ENCODE assay signal across 11 cellular contexts in the genomic region with DNA sequence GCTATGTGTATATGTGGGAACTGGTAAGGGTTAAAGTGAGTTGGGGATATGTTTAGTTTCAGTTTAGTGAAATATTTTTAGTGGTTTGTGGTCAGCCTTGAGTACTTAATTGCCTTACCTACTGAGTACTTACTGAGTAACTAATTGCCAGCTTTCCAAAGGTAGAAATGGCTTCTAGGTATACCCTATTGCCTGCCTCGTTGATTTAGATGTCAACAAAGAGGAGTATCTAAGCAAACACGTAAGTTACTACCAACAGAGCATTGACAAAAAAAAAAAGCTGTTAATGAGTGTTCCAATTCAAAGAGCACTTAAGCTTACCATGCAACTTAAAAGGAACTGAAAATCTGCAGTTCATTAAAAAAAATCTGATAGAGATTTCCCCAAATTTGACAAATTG. TPM values are rescaled to one million over a fixed set of nuclear protein-coding genes. Genes with fewer than 3 reads are reported as not detected.
DNase-seq lines count a peak whose midpoint lies in the region; ATAC-seq, FAIRE-seq and TF ChIP-seq lines count a peak whose summit lies in the region.
"Had no signal": no experiment of that assay in that cellular context is flagged by ENCODE, and none has a peak within 500 bp of the region (broad histone marks: within the 10 kb centered on the region; RNA-seq: fewer than 3 reads in every experiment).

No MANE protein-coding gene starts in this region.

- H3K27me3 ChIP-seq in PC-9 (ENCODE audit: insufficient read depth, low read depth), result no peaks in the 10 kb centered on the region

- peak; percentile 96 for ATAC-seq in HG02943 (IDR thresholded peaks at IDR 0.05; ENCODE audit: low read depth, unreplicated experiment)

- no peaks in the 10 kb centered on the region for H3K79me2 ChIP-seq in PC-9 (ENCODE audit: low read depth)

- DNase-seq in DMS53 (lab: John Stamatoyannopoulos, UW) (peak; percentile 84), GM19239 (ENCODE audit: insufficient read length, low spot score) (peak; percentile 16), NCI-H345 (lab: John Stamatoyannopoulos, UW) (peak; percentile 27), PC-9 (no peak), mucosa of gallbladder (ENCODE audit: low spot score) (no peak), NCI-H1694 (lab: John Stamatoyannopoulos, UW) (no peak), NCI-H82 treated with DMSO at 0.1 percent for 48 hours (lab: John Stamatoyannopoulos, UW; ENCODE audit: unreplicated experiment) (no peak)
- DNase-seq: activated gamma-delta T cell; CD4-positive, alpha-beta memory T cell; SIG-M5 had no signal

- no peaks in the 10 kb centered on the region for H4K20me1 ChIP-seq in PC-9 (ENCODE audit: insufficient read depth)

- no peaks in the 10 kb centered on the region for H3F3A ChIP-seq in PC-9 (ENCODE audit: insufficient read depth, low read depth)

- no TSS peak for BruUV-seq in PC-9 (replicated peaks; lab: Mats Ljungman, UMichigan)

- no peak for TF ChIP-seq CTCF in PC-9 (conservative IDR thresholded peaks at IDR 0.05)

- intact Hi-C loops in PC-9 (cut with micrococcal nuclease; ENCODE audit: unreplicated experiment), result no loop called here

- H3K36me3 ChIP-seq in PC-9 (ENCODE audit: low read depth), result no peaks in the 10 kb centered on the region

- H2AFZ ChIP-seq in PC-9, result no peak overlapping the region

- FAIRE-seq in GM19239 (lab: Jason Lieb, UNC), result peak; percentile 92

- no peaks in the 10 kb centered on the region for H3K9me3 ChIP-seq in PC-9 (ENCODE audit: insufficient read depth, low read depth)

- H3K9me2 ChIP-seq in PC-9 (ENCODE audit: insufficient read depth), result no peaks in the 10 kb centered on the region

- POLR2A ChIA-PET in PC-9 (lab: Charles Lee; ENCODE audit: unreplicated experiment), result no interaction called here

- CTCF ChIA-PET in PC-9 (lab: Charles Lee), result no interaction called here

- H3K4me3 ChIP-seq in PC-9, result no peak overlapping the region

- no peak overlapping the region for H3K27ac ChIP-seq in PC-9

- no peaks in the 10 kb centered on the region for H3K4me1 ChIP-seq in PC-9 (replicated peaks; ENCODE audit: insufficient read depth)

- H3K4me2 ChIP-seq in PC-9, result no peak overlapping the region

RNA-seq across cellular contexts. Expression of a gene that starts 8.8 kb away (rescaled TPM):
- total RNA-seq in PC-9 (2021) (not detected in 2 replicates), mucosa of gallbladder (119 TPM)
- total RNA-seq: CD4-positive, alpha-beta memory T cell had no signal

Comparison
In these comparisons a context has a peak if more than half of its experiments do, and no peak if none do; other contexts are left out.
1. DNase-seq: peak in DMS53 (single experiment), GM19239 (single experiment) and NCI-H345 (single experiment); none in PC-9 (0 of 2), mucosa of gallbladder (single experiment), NCI-H1694 (single experiment) and NCI-H82 treated with DMSO at 0.1 percent for 48 hours (single experiment).
2. RNA of a gene that starts 8.8 kb away (total RNA-seq): 119 TPM in mucosa of gallbladder (single experiment); not detected in PC-9; every median in the first group is over 100 times any median in the second.